ENCODE assay signal across 20 cellular contexts in the genomic region with DNA sequence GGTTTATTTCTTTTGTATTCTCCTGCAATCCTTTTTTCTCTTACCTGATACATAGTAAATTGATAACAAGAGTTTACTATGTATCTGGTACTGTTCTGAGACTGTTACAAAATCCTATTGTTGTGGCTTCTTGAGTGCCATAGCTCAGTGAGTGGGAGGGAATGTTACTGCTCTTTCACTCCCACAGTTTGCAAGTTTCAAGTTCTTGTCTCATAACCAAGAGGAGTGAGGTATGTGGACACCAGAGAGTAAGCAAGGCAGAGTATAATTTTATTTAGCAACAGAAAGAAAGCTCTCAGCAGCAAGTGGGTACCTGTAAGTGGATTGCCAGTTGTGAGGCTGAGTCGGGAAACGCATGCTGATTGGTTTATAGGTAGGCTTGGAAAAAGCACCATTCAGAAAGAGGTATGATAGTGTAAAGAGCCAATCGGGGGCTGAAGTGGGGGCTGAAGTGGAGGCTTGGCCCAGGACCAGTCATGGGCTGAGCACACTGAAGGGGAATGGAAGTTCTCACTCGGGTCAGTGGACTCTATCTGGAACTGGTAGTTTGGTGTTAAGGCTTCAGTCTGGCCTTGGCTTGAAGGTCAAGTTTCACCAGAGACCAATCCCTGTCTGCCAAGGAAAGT.
"Had no signal": no experiment of that assay in that cellular context is flagged by ENCODE, and none has a peak within 500 bp of the region (broad histone marks: within the 10 kb centered on the region; RNA-seq: fewer than 3 reads in every experiment).

No MANE protein-coding gene starts in this region.

- ATAC-seq: activated naive CD4-positive, alpha-beta T cell treated with anti-CD3 and anti-CD28 coated beads, Interleukin-2, amount 50 U/mL, for 72 hours; effector memory CD8-positive, alpha-beta T cell; left lobe of liver; naive thymus-derived CD8-positive, alpha-beta T cell; psoas muscle; right cardiac atrium; stimulated activated naive CD8-positive, alpha-beta T cell treated with anti-CD3 and anti-CD28 coated beads, Interleukin-15, Interleukin-2, amounts not matched to agents 100 U/mL and 50 U/mL, for 24 hours had no signal

- H3K4me3 Mint-ChIP-seq: central memory CD8-positive, alpha-beta T cell; effector memory CD8-positive, alpha-beta T cell; naive thymus-derived CD8-positive, alpha-beta T cell; neural progenitor cell had no signal

- H2AFZ ChIP-seq: neural progenitor cell had no signal

- H3K4me1 ChIP-seq: adrenal gland, breast epithelium, colonic mucosa, esophagus muscularis mucosa, neural progenitor cell, psoas muscle, thyroid gland had no signal

- H3K36me3 Mint-ChIP-seq: activated naive CD4-positive, alpha-beta T cell treated with anti-CD3 and anti-CD28 coated beads, Interleukin-2, amount 50 U/mL, for 72 hours; naive thymus-derived CD8-positive, alpha-beta T cell; neural progenitor cell had no signal

- H3K36me3 ChIP-seq: adrenal gland, breast epithelium, colonic mucosa, esophagus muscularis mucosa, neural progenitor cell, thyroid gland had no signal

- H3K4me1 Mint-ChIP-seq: central memory CD8-positive, alpha-beta T cell; naive thymus-derived CD8-positive, alpha-beta T cell; neural progenitor cell had no signal

- H3K27ac Mint-ChIP-seq: effector memory CD8-positive, alpha-beta T cell; naive thymus-derived CD8-positive, alpha-beta T cell; neural progenitor cell had no signal

- H3K4me2 ChIP-seq: neural progenitor cell had no signal

- H3K9ac ChIP-seq: neural progenitor cell had no signal

- H3K27me3 Mint-ChIP-seq: central memory CD8-positive, alpha-beta T cell; effector memory CD8-positive, alpha-beta T cell; naive thymus-derived CD8-positive, alpha-beta T cell had no signal

- H3K9me3 ChIP-seq: breast epithelium, colonic mucosa, esophagus muscularis mucosa, psoas muscle, thyroid gland had no signal

- H3K4me3 ChIP-seq: adrenal gland, breast epithelium, colonic mucosa, dorsolateral prefrontal cortex, esophagus muscularis mucosa, lung, neural progenitor cell, psoas muscle, thyroid gland had no signal

- DNase-seq: activated T-cell treated with anti-CD3 and anti-CD28 coated beads, Interleukin-2, amount 50 U/mL, for 1 hour; adrenal gland; colonic mucosa; dorsolateral prefrontal cortex; effector memory CD8-positive, alpha-beta T cell; kidney; naive thymus-derived CD8-positive, alpha-beta T cell; psoas muscle; right cardiac atrium; stimulated activated CD4-positive, alpha-beta T cell treated with anti-CD3 and anti-CD28 coated beads, Interleukin-4, amount 100 ng/mL, for 4 hours; stimulated activated naive CD8-positive, alpha-beta T cell treated with anti-CD3 and anti-CD28 coated beads, Interleukin-15, Interleukin-2, amounts not matched to agents 100 U/mL and 50 U/mL, for 24 hours; T-helper 1 cell; thyroid gland had no signal

- H3K27ac ChIP-seq: adrenal gland, breast epithelium, colonic mucosa, dorsolateral prefrontal cortex, esophagus muscularis mucosa, neural progenitor cell, psoas muscle, thyroid gland had no signal

- H3K27me3 ChIP-seq: adrenal gland, breast epithelium, colonic mucosa, dorsolateral prefrontal cortex, esophagus muscularis mucosa, neural progenitor cell, thyroid gland had no signal

- H3K9me3 Mint-ChIP-seq: activated naive CD4-positive, alpha-beta T cell treated with anti-CD3 and anti-CD28 coated beads, Interleukin-2, amount 50 U/mL, for 72 hours; central memory CD8-positive, alpha-beta T cell; neural progenitor cell had no signal
